In genomic region chr14:77557391-77557790, GRCh38 we compare ENCODE assay signal across 1 cellular context.
TF ChIP-seq lines count a peak whose summit lies in the region.

No MANE protein-coding gene starts in this region.

TF ChIP-seq in SK-N-SH, 30 proteins besides CTCF, POLR2A, EP300 and RAD21 (continued from another document):
- no peak for TF ChIP-seq MAX (IDR thresholded peaks at IDR 0.05; ENCODE audit: low read depth)
- TF ChIP-seq ELF1 (IDR thresholded peaks at IDR 0.05): no peak
- TF ChIP-seq FOSL2 (IDR thresholded peaks at IDR 0.05; ENCODE audit: borderline replicate concordance, low read depth): no peak
- TF ChIP-seq ZBTB33 (IDR thresholded peaks at IDR 0.05; ENCODE audit: borderline replicate concordance, low read depth): no peak
- TF ChIP-seq SIN3A (IDR thresholded peaks at IDR 0.05; ENCODE audit: borderline replicate concordance, low read depth, low read length): no peak
- no peak for TF ChIP-seq GATA2 (CRISPR knock-in tag; IDR thresholded peaks at IDR 0.05)
- no peak for TF ChIP-seq RCOR1 (IDR thresholded peaks at IDR 0.05; ENCODE audit: low read length)
- no peak for TF ChIP-seq GABPA (IDR thresholded peaks at IDR 0.05; ENCODE audit: low read depth)
- no peak for TF ChIP-seq POLR2AphosphoS5 (IDR thresholded peaks at IDR 0.05; ENCODE audit: low read depth, low read length)
- TF ChIP-seq MXI1 (IDR thresholded peaks at IDR 0.05; ENCODE audit: low read depth, low read length): no peak
- TF ChIP-seq USF2 (IDR thresholded peaks at IDR 0.05; ENCODE audit: borderline replicate concordance, low read depth, low read length): no peak
- no peak for TF ChIP-seq EZH2phosphoT487 (IDR thresholded peaks at IDR 0.05; ENCODE audit: borderline replicate concordance, low read depth)
- no peak for TF ChIP-seq TAF1 (IDR thresholded peaks at IDR 0.05; ENCODE audit: borderline replicate concordance, low read depth, low read length)
- TF ChIP-seq RFX5 (IDR thresholded peaks at IDR 0.05; ENCODE audit: low read length): no peak
- TF ChIP-seq REST (IDR thresholded peaks at IDR 0.05; ENCODE audit: low read depth, low read length): no peak
- TF ChIP-seq TCF12 (IDR thresholded peaks at IDR 0.05): no peak
- no peak for TF ChIP-seq MEF2A (IDR thresholded peaks at IDR 0.05; ENCODE audit: borderline replicate concordance, low read depth)
